ENCODE assay signal across 29 cellular contexts in genomic region chr3:15651396-15651795, GRCh38. TPM values are rescaled to one million over a fixed set of nuclear protein-coding genes. Genes with fewer than 3 reads are reported as not detected.
DNase-seq lines count a peak whose midpoint lies in the region; ATAC-seq, FAIRE-seq and TF ChIP-seq lines count a peak whose summit lies in the region.
"Had no signal": no experiment of that assay in that cellular context is flagged by ENCODE, and none has a peak within 500 bp of the region (broad histone marks: within the 10 kb centered on the region; RNA-seq: fewer than 3 reads in every experiment).

No MANE protein-coding gene starts in this region.

- no peak for DNase-seq in activated CD4-positive, alpha-beta T cell treated with anti-CD3 and anti-CD28 coated beads, Interleukin-2, amount 10 ng/mL, durations not matched to agents 24 days and 14 days
- DNase-seq in activated CD4-positive, alpha-beta T cell treated with anti-CD3 and anti-CD28 coated beads, Interleukin-2, amount 50 U/mL, for 48 hours: no peak
- DNase-seq in K562 (ENCODE audit: extremely low read depth in 1 of 4, low spot score in 3 of 4) (no peak), neural progenitor cell (ENCODE audit: low spot score) (no peak), type B pancreatic cell (ENCODE audit: extremely low spot score, unreplicated experiment) (no peak), colonic mucosa (no peak), HTR-8/SVneo (ENCODE audit: insufficient read length, low spot score) (no peak)
- DNase-seq: CD8-positive, alpha-beta memory T cell; DMS 273 treated with DMSO at 0.1 percent for 48 hours; DMS79 treated with DMSO at 0.1 percent for 48 hours; MM.1S; NCI-H1048; NCI-H1417 treated with DMSO at 0.1 percent for 48 hours; NCI-H1694 treated with DMSO at 0.1 percent for 48 hours; NCI-H2081; NCI-H2171 treated with DMSO at 0.1 percent for 48 hours; NCI-H446 treated with DMSO at 0.1 percent for 48 hours; NCI-H526; PC-9; Right ventricle myocardium superior; RPMI8226 had no signal

- H3K36me3 Mint-ChIP-seq in activated CD4-positive, alpha-beta T cell treated with anti-CD3 and anti-CD28 coated beads, Interleukin-2, amount 10 ng/mL, durations not matched to agents 24 days and 14 days (ENCODE audit: low read depth): peaks cover 15% of the 10 kb centered on the region
- H3K36me3 Mint-ChIP-seq in neural progenitor cell (no peaks in the 10 kb centered on the region), type B pancreatic cell (peaks cover 4% of the 10 kb centered on the region)

- 0 out of 5 replicates have a peak, but pooled peaks cover 0 to 2% of the 10 kb centered on the region in 2 experiments for H3K4me1 ChIP-seq in K562 (replicated peaks in 1 of 2; ENCODE audit: control insufficient read depth in 2 of 2, insufficient read depth in 2 of 2, low read length in 2 of 2)
- H3K4me1 ChIP-seq in neural progenitor cell: peaks cover 6% of the 10 kb centered on the region
- no peaks in the 10 kb centered on the region for H3K4me1 ChIP-seq in colonic mucosa

- POLR2A ChIA-PET in K562 (lab: Yijun Ruan, JAX): interaction anchor here (0.7 to 0.9 kb wide), 2 partner anchors 9 to 20 kb away, joined by 3 to 5 read pairs; no protein-coding TSS in a partner anchor

- no peaks in the 10 kb centered on the region for H3K79me2 ChIP-seq in K562 (ENCODE audit: control insufficient read depth, insufficient read depth, low read length)
- no peaks in the 10 kb centered on the region for H3K79me2 ChIP-seq in neural progenitor cell (ENCODE audit: low read depth)

- TF ChIP-seq CTCF in K562 (IDR thresholded peaks at IDR 0.05 in 2 of 3, conservative IDR thresholded peaks at IDR 0.05 in 1 of 3; ENCODE audit: insufficient read depth in 2 of 3, low read depth in 1 of 3, low read length in 3 of 3) (no peak), neural progenitor cell (IDR thresholded peaks at IDR 0.05) (no peak), type B pancreatic cell (conservative IDR thresholded peaks at IDR 0.05) (no peak), colonic mucosa (IDR thresholded peaks at IDR 0.05) (no peak)

- H3K27me3 ChIP-seq in K562 (ENCODE audit: control insufficient read depth in 2 of 2, insufficient read depth in 2 of 2, low read length in 2 of 2) (peaks cover 35 to 41% of the 10 kb centered on the region in 2 experiments), neural progenitor cell (no peaks in the 10 kb centered on the region), colonic mucosa (no peaks in the 10 kb centered on the region)
- H3K27me3 ChIP-seq: SJSA1 had no signal

- H4K20me1 ChIP-seq in K562 (replicated peaks; ENCODE audit: control insufficient read depth, insufficient read depth, low read length) (no peaks in the 10 kb centered on the region), neural progenitor cell (ENCODE audit: low read depth) (no peaks in the 10 kb centered on the region)

- FAIRE-seq in K562 (lab: Jason Lieb, UNC): no peak
- no peak for FAIRE-seq in HTR-8/SVneo (lab: Jason Lieb, UNC)
- FAIRE-seq: GM12892, GM19239 had no signal

- TF ChIP-seq EP300 in K562 (IDR thresholded peaks at IDR 0.05; ENCODE audit: low read length): no peak

- H3K4me1 Mint-ChIP-seq in activated CD4-positive, alpha-beta T cell treated with anti-CD3 and anti-CD28 coated beads, Interleukin-2, amount 10 ng/mL, durations not matched to agents 24 days and 14 days: peaks cover 28% of the 10 kb centered on the region
- H3K4me1 Mint-ChIP-seq in neural progenitor cell (peaks cover 14% of the 10 kb centered on the region), type B pancreatic cell (ENCODE audit: unreplicated experiment) (peaks cover 18% of the 10 kb centered on the region)

- H3K4me3 Mint-ChIP-seq in activated CD4-positive, alpha-beta T cell treated with anti-CD3 and anti-CD28 coated beads, Interleukin-2, amount 10 ng/mL, durations not matched to agents 24 days and 14 days: no peak overlapping the region
- H3K4me3 Mint-ChIP-seq in neural progenitor cell: no peak overlapping the region
- H3K4me3 Mint-ChIP-seq in type B pancreatic cell: no peak overlapping the region
- H3K4me3 Mint-ChIP-seq: B cell; CD8-positive, alpha-beta memory T cell had no signal

- H3F3A ChIP-seq in neural progenitor cell (ENCODE audit: low read depth): no peaks in the 10 kb centered on the region

- peaks cover 20% of the 10 kb centered on the region for H3K27me3 Mint-ChIP-seq in activated CD4-positive, alpha-beta T cell treated with anti-CD3 and anti-CD28 coated beads, Interleukin-2, amount 10 ng/mL, durations not matched to agents 24 days and 14 days
- peaks cover 4% of the 10 kb centered on the region for H3K27me3 Mint-ChIP-seq in neural progenitor cell (ENCODE audit: insufficient read depth, low read depth)
- H3K27me3 Mint-ChIP-seq in type B pancreatic cell: no peaks in the 10 kb centered on the region
- H3K27me3 Mint-ChIP-seq: B cell had no signal

- H3K27ac ChIP-seq in K562 (ENCODE audit: extremely low read depth, low read depth, low read length) (no peak overlapping the region), neural progenitor cell (no peak overlapping the region), colonic mucosa (no peak overlapping the region)
- H3K27ac ChIP-seq: 22Rv1, C4-2B, KMS-11, PC-9, SJSA1 had no signal

- H3K4me3 ChIP-seq in K562: no peak overlapping the region
- H3K4me3 ChIP-seq in neural progenitor cell: no peak overlapping the region
- H3K4me3 ChIP-seq in colonic mucosa: no peak overlapping the region
- H3K4me3 ChIP-seq: PC-9, SJSA1 had no signal

- no peaks in the 10 kb centered on the region for H3K36me3 ChIP-seq in K562 (ENCODE audit: control insufficient read depth, insufficient read depth, low read length)
- no peaks in the 10 kb centered on the region for H3K36me3 ChIP-seq in neural progenitor cell
- no peaks in the 10 kb centered on the region for H3K36me3 ChIP-seq in colonic mucosa
- H3K36me3 ChIP-seq: SJSA1 had no signal

- ATAC-seq in K562: peak; percentile 33
- ATAC-seq in HG03045 (IDR thresholded peaks at IDR 0.05; ENCODE audit: unreplicated experiment): no peak

- no peak overlapping the region for H2AFZ ChIP-seq in K562 (ENCODE audit: low read depth, low read length)
- no peak overlapping the region for H2AFZ ChIP-seq in neural progenitor cell (replicated peaks)
- H2AFZ ChIP-seq: PC-9 had no signal

- peak overlapping the region; percentile 7 for H3K27ac Mint-ChIP-seq in activated CD4-positive, alpha-beta T cell treated with anti-CD3 and anti-CD28 coated beads, Interleukin-2, amount 10 ng/mL, durations not matched to agents 24 days and 14 days
- peak overlapping the region; percentile 6 for H3K27ac Mint-ChIP-seq in neural progenitor cell
- peak overlapping the region; percentile 39 for H3K27ac Mint-ChIP-seq in type B pancreatic cell
- H3K27ac Mint-ChIP-seq: B cell had no signal

- no peak overlapping the region; a peak in 1 of 4 replicates for H3K9ac ChIP-seq in K562 (ENCODE audit: insufficient read depth in 1 of 2, low read depth in 2 of 2, low read length in 2 of 2)
- H3K9ac ChIP-seq in neural progenitor cell: no peak overlapping the region
- H3K9ac ChIP-seq in colonic mucosa (ENCODE audit: low read depth in 2 of 2, low read length in 2 of 2): no peak overlapping the region
- H3K9ac ChIP-seq: KMS-11 had no signal

- TF ChIP-seq RAD21 in K562 (CRISPR knock-in tag; conservative IDR thresholded peaks at IDR 0.05 in 1 of 2, IDR thresholded peaks at IDR 0.05 in 1 of 2): no peak

- in situ Hi-C loops in K562 (cut with MboI): no loop called here

- no TSS peak for BruUV-seq in K562 (replicated peaks; lab: Mats Ljungman, UMichigan)

- CTCF ChIA-PET in K562 (lab: Yijun Ruan, JAX; ENCODE audit: low intra/inter-chr PET ratio): no interaction called here

- H3K9me1 ChIP-seq in K562 (ENCODE audit: control insufficient read depth, insufficient read depth, low read length): no peaks in the 10 kb centered on the region

- H3K9me3 Mint-ChIP-seq in activated CD4-positive, alpha-beta T cell treated with anti-CD3 and anti-CD28 coated beads, Interleukin-2, amount 10 ng/mL, durations not matched to agents 24 days and 14 days: peaks cover 11% of the 10 kb centered on the region
- H3K9me3 Mint-ChIP-seq in neural progenitor cell (peaks cover 5% of the 10 kb centered on the region), type B pancreatic cell (peaks cover 5% of the 10 kb centered on the region)

- WGBS in K562 (ENCODE audit: insufficient coverage, low coverage, missing lambda C conversion rate): 13% methylated on average over 8 of the region's 8 CpGs

- peaks cover 3% of the 10 kb centered on the region; the same call in 1 of the 2 replicates for H3K9me3 ChIP-seq in K562 (replicated peaks; ENCODE audit: control insufficient read depth, insufficient read depth, low read depth, low read length)
- H3K9me3 ChIP-seq in neural progenitor cell (ENCODE audit: low read depth): no peaks in the 10 kb centered on the region
- no peaks in the 10 kb centered on the region for H3K9me3 ChIP-seq in colonic mucosa

- no peak overlapping the region for H3K4me2 ChIP-seq in K562 (ENCODE audit: insufficient read depth, low read length)
- H3K4me2 ChIP-seq in neural progenitor cell: no peak overlapping the region
- H3K4me2 ChIP-seq: KMS-11, PC-9 had no signal

- intact Hi-C loops in activated CD4-positive, alpha-beta T cell treated with anti-CD3 and anti-CD28 coated beads, Interleukin-2, amount 10 ng/mL, durations not matched to agents 24 days and 14 days (cut with micrococcal nuclease): no loop called here
- intact Hi-C loops in K562 (cut with micrococcal nuclease) (no loop called here), colonic mucosa (cut with DNase I) (no loop called here)

- TF ChIP-seq POLR2A in K562 (conservative IDR thresholded peaks at IDR 0.05): no peak

RNA-seq across cellular contexts. Expression of gene BTD, which starts 49.9 kb away (rescaled TPM):
- total RNA-seq in activated CD4-positive, alpha-beta T cell treated with anti-CD3 and anti-CD28 coated beads, Interleukin-2, amount 10 ng/mL, durations not matched to agents 24 days and 14 days: 2.0 and 2.1 TPM in 2 replicates
- 15.1 and 17.2 TPM in 2 replicates for total RNA-seq in K562 (2011; cell fraction: chromatin; rRNA removed; ENCODE audit: low replicate concordance)
- total RNA-seq in K562 (2011; cell fraction: nucleolus; rRNA removed): 20.2 and 22.9 TPM in 2 replicates
- 28.9 and 36.2 TPM in 2 replicates for total RNA-seq in K562 (2011; cell fraction: nucleoplasm; rRNA removed)
- total RNA-seq in K562 (2014; rRNA removed): 5.8 and 7.5 TPM in 2 replicates
- total RNA-seq in K562 (2014; rRNA removed; fragmentation: Illumina TruSeq; extraction: Trizol): 7.0 and 8.4 TPM in 2 replicates
- total RNA-seq in K562 (2015; rRNA removed; fragmentation: Illumina TruSeq; extraction: Trizol): 6.6 and 9.2 TPM in 2 replicates
- 7.5 and 8.5 TPM in 2 replicates for total RNA-seq in K562 (2021)
- polyA plus RNA-seq in K562 (2011; rRNA removed): 18.0 and 18.5 TPM in 2 replicates
- 16.8 and 20.5 TPM in 2 replicates for polyA plus RNA-seq in K562 (2011; cell fraction: cytosol; rRNA removed)
- 10.3 and 13.8 TPM in 2 replicates for polyA plus RNA-seq in K562 (2011; cell fraction: nucleus; rRNA removed)
- 10.7 and 12.9 TPM in 2 replicates for polyA plus RNA-seq in K562 (2012)
- 9.1 and 10.7 TPM in 2 replicates for polyA plus RNA-seq in K562 (2014; fragmentation: Illumina TruSeq; extraction: Trizol)
- 10 to 100 TPM; 24.3 to 26.2 TPM for polyA plus RNA-seq in K562 (2014; fragmentation: Nextera tagmentation; extraction: Ambion mirVana)
- 10.6 and 11.2 TPM in 2 replicates for polyA plus RNA-seq in K562 (2014; rRNA removed)
- polyA minus RNA-seq in K562 (2011; rRNA and poly(A)+ RNA removed): 12.0 and 15.3 TPM in 2 replicates
- polyA minus RNA-seq in K562 (2011; cell fraction: cytosol; rRNA and poly(A)+ RNA removed): 3.9 and 5.2 TPM in 2 replicates
- 5.9 and 14.4 TPM in 2 replicates for polyA minus RNA-seq in K562 (2011; cell fraction: nucleus; rRNA and poly(A)+ RNA removed)
- total RNA-seq in neural progenitor cell (ENCODE audit: low replicate concordance): 11.7 and 16.0 TPM in 2 replicates
- total RNA-seq in type B pancreatic cell (ENCODE audit: low replicate concordance): 12.2 and 15.4 TPM in 2 replicates
- 10 to 100 TPM; 18.0 to 29.3 TPM for total RNA-seq in colonic mucosa

RNA-seq across cellular contexts. Expression of gene HACL1, which starts 50.0 kb away (rescaled TPM):
- total RNA-seq in activated CD4-positive, alpha-beta T cell treated with anti-CD3 and anti-CD28 coated beads, Interleukin-2, amount 10 ng/mL, durations not matched to agents 24 days and 14 days: 19.3 and 21.4 TPM in 2 replicates
- 68.2 and 88.4 TPM in 2 replicates for total RNA-seq in K562 (2011; cell fraction: chromatin; rRNA removed; ENCODE audit: low replicate concordance)
- 62.5 and 76.5 TPM in 2 replicates for total RNA-seq in K562 (2011; cell fraction: nucleolus; rRNA removed)
- 64.9 and 74.0 TPM in 2 replicates for total RNA-seq in K562 (2011; cell fraction: nucleoplasm; rRNA removed)
- total RNA-seq in K562 (2014; rRNA removed): 18.6 and 18.9 TPM in 2 replicates
- total RNA-seq in K562 (2014; rRNA removed; fragmentation: Illumina TruSeq; extraction: Trizol): 30.5 and 33.8 TPM in 2 replicates
- 19.0 and 23.0 TPM in 2 replicates for total RNA-seq in K562 (2015; rRNA removed; fragmentation: Illumina TruSeq; extraction: Trizol)
- total RNA-seq in K562 (2021): 29.1 and 31.5 TPM in 2 replicates
- 43.1 and 61.5 TPM in 2 replicates for polyA plus RNA-seq in K562 (2011; rRNA removed)
- 25.6 and 31.1 TPM in 2 replicates for polyA plus RNA-seq in K562 (2011; cell fraction: cytosol; rRNA removed)
- polyA plus RNA-seq in K562 (2011; cell fraction: nucleus; rRNA removed): 52.7 and 69.1 TPM in 2 replicates
- 33.6 and 43.7 TPM in 2 replicates for polyA plus RNA-seq in K562 (2012)
- 22.8 and 25.1 TPM in 2 replicates for polyA plus RNA-seq in K562 (2014; fragmentation: Illumina TruSeq; extraction: Trizol)
- polyA plus RNA-seq in K562 (2014; fragmentation: Nextera tagmentation; extraction: Ambion mirVana): 10 to 100 TPM; 39.0 to 54.7 TPM
- 19.0 and 23.5 TPM in 2 replicates for polyA plus RNA-seq in K562 (2014; rRNA removed)
- polyA minus RNA-seq in K562 (2011; rRNA and poly(A)+ RNA removed): 83.3 and 83.9 TPM in 2 replicates
- 17.1 and 26.1 TPM in 2 replicates for polyA minus RNA-seq in K562 (2011; cell fraction: cytosol; rRNA and poly(A)+ RNA removed)
- polyA minus RNA-seq in K562 (2011; cell fraction: nucleus; rRNA and poly(A)+ RNA removed): 39.2 and 45.1 TPM in 2 replicates
- total RNA-seq in neural progenitor cell (ENCODE audit: low replicate concordance): 38.8 and 48.6 TPM in 2 replicates
- 16.5 and 20.5 TPM in 2 replicates for total RNA-seq in type B pancreatic cell (ENCODE audit: low replicate concordance)
- total RNA-seq in colonic mucosa: 10 to 100 TPM; 13.1 to 19.1 TPM
